1 cellular context compared by ENCODE assay signal in genomic region chr6:12014873-12015149, GRCh38.
TF ChIP-seq lines count a peak whose summit lies in the region.

No MANE protein-coding gene starts in this region.

TF ChIP-seq in GM23338, 12 proteins besides CTCF, POLR2A, EP300 and RAD21 (continued from another document):
- TF ChIP-seq, protein P1, sequence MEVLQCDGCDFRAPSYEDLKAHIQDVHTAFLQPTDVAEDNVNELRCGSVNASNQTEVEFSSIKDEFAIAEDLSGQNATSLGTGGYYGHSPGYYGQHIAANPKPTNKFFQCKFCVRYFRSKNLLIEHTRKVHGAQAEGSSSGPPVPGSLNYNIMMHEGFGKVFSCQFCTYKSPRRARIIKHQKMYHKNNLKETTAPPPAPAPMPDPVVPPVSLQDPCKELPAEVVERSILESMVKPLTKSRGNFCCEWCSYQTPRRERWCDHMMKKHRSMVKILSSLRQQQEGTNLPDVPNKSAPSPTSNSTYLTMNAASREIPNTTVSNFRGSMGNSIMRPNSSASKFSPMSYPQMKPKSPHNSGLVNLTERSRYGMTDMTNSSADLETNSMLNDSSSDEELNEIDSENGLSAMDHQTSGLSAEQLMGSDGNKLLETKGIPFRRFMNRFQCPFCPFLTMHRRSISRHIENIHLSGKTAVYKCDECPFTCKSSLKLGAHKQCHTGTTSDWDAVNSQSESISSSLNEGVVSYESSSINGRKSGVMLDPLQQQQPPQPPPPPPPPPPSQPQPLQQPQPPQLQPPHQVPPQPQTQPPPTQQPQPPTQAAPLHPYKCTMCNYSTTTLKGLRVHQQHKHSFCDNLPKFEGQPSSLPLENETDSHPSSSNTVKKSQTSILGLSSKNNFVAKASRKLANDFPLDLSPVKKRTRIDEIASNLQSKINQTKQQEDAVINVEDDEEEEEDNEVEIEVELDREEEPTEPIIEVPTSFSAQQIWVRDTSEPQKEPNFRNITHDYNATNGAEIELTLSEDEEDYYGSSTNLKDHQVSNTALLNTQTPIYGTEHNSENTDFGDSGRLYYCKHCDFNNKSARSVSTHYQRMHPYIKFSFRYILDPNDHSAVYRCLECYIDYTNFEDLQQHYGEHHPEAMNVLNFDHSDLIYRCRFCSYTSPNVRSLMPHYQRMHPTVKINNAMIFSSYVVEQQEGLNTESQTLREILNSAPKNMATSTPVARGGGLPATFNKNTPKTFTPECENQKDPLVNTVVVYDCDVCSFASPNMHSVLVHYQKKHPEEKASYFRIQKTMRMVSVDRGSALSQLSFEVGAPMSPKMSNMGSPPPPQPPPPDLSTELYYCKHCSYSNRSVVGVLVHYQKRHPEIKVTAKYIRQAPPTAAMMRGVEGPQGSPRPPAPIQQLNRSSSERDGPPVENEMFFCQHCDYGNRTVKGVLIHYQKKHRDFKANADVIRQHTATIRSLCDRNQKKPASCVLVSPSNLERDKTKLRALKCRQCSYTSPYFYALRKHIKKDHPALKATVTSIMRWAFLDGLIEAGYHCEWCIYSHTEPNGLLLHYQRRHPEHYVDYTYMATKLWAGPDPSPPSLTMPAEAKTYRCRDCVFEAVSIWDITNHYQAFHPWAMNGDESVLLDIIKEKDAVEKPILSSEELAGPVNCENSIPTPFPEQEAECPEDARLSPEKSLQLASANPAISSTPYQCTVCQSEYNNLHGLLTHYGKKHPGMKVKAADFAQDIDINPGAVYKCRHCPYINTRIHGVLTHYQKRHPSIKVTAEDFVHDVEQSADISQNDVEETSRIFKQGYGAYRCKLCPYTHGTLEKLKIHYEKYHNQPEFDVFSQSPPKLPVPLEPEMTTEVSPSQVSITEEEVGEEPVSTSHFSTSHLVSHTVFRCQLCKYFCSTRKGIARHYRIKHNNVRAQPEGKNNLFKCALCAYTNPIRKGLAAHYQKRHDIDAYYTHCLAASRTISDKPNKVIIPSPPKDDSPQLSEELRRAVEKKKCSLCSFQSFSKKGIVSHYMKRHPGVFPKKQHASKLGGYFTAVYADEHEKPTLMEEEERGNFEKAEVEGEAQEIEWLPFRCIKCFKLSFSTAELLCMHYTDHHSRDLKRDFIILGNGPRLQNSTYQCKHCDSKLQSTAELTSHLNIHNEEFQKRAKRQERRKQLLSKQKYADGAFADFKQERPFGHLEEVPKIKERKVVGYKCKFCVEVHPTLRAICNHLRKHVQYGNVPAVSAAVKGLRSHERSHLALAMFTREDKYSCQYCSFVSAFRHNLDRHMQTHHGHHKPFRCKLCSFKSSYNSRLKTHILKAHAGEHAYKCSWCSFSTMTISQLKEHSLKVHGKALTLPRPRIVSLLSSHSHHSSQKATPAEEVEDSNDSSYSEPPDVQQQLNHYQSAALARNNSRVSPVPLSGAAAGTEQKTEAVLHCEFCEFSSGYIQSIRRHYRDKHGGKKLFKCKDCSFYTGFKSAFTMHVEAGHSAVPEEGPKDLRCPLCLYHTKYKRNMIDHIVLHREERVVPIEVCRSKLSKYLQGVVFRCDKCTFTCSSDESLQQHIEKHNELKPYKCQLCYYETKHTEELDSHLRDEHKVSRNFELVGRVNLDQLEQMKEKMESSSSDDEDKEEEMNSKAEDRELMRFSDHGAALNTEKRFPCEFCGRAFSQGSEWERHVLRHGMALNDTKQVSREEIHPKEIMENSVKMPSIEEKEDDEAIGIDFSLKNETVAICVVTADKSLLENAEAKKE (CRISPR knock-in tag; IDR thresholded peaks at IDR 0.05), result no peak
- TF ChIP-seq POLR2AphosphoS5 (IDR thresholded peaks at IDR 0.05; ENCODE audit: low read depth) (no peak), ZNF331 (CRISPR knock-in tag; IDR thresholded peaks at IDR 0.05; ENCODE audit: low read depth) (no peak), CREB1 (CRISPR knock-in tag; IDR thresholded peaks at IDR 0.05; ENCODE audit: low read depth) (no peak), REST (IDR thresholded peaks at IDR 0.05; ENCODE audit: unreplicated experiment) (no peak), EZH2phosphoT487 (IDR thresholded peaks at IDR 0.05; ENCODE audit: unreplicated experiment) (no peak), NANOG (IDR thresholded peaks at IDR 0.05; ENCODE audit: borderline replicate concordance) (no peak), EZH2 (IDR thresholded peaks at IDR 0.05; ENCODE audit: low read depth, unreplicated experiment) (no peak)
- TF ChIP-seq, protein P2, sequence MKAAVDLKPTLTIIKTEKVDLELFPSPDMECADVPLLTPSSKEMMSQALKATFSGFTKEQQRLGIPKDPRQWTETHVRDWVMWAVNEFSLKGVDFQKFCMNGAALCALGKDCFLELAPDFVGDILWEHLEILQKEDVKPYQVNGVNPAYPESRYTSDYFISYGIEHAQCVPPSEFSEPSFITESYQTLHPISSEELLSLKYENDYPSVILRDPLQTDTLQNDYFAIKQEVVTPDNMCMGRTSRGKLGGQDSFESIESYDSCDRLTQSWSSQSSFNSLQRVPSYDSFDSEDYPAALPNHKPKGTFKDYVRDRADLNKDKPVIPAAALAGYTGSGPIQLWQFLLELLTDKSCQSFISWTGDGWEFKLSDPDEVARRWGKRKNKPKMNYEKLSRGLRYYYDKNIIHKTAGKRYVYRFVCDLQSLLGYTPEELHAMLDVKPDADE (IDR thresholded peaks at IDR 0.05), result no peak
